Comparison of ENCODE assay signal across 18 cellular contexts in genomic region chr17:4690745-4691144, GRCh38. TPM values are rescaled to one million over a fixed set of nuclear protein-coding genes. Genes with fewer than 3 reads are reported as not detected.
"Had no signal": no experiment of that assay in that cellular context is flagged by ENCODE, and none has a peak within 500 bp of the region (broad histone marks: within the 10 kb centered on the region; RNA-seq: fewer than 3 reads in every experiment).

No MANE protein-coding gene starts in this region.

- H3K4me3 ChIP-seq: colonic mucosa, esophagus squamous epithelium, gastrocnemius medialis, sigmoid colon, smooth muscle cell, tibial artery had no signal

- H3K9me3 ChIP-seq: colonic mucosa, esophagus squamous epithelium, gastrocnemius medialis, sigmoid colon, tibial artery had no signal

- H3K36me3 ChIP-seq: colonic mucosa had no signal

- DNase-seq: activated CD4-positive, alpha-beta T cell treated with anti-CD3 and anti-CD28 coated beads, Interleukin-2, amount 50 U/mL, for 48 hours; activated CD4-positive, CD25-positive, alpha-beta regulatory T cell treated with anti-CD3 and anti-CD28 coated beads, Interleukin-2, amount 50 U/mL, for 72 hours; activated effector memory CD4-positive, alpha-beta T cell treated with anti-CD3 and anti-CD28 coated beads, Interleukin-2, amount 50 U/mL, for 16 hours; activated naive CD4-positive, alpha-beta T cell treated with anti-CD3 and anti-CD28 coated beads, Interleukin-2, amount 50 U/mL, for 16 hours; activated T-cell treated with anti-CD3 and anti-CD28 coated beads, Interleukin-2, amount 50 U/mL, for 72 hours; colonic mucosa; endodermal cell; esophagus squamous epithelium; gastrocnemius medialis; head of caudate nucleus; hypothalamus; left cardiac atrium; sigmoid colon; stimulated activated CD4-positive, alpha-beta T cell treated with anti-CD3 and anti-CD28 coated beads, Interleukin-15, amount 100 ng/mL, for 24 hours; tibial artery; WERI-Rb-1 had no signal

- ATAC-seq: gastrocnemius medialis, left cardiac atrium, SK-N-SH treated with all-trans-retinoic acid at 6 μM for 48 hours had no signal

- H3K27ac ChIP-seq: colonic mucosa, gastrocnemius medialis, tibial artery, WERI-Rb-1 had no signal

- H3K4me1 ChIP-seq: colonic mucosa, esophagus squamous epithelium, gastrocnemius medialis had no signal

RNA-seq across cellular contexts. Expression of gene ZMYND15, which starts 48.9 kb away (rescaled TPM):
- total RNA-seq: endodermal cell, gastrocnemius medialis, smooth muscle cell had no signal
